In genomic region chr22:49995413-49996191, GRCh38 we compare ENCODE assay signal across 1 cellular context.
TF ChIP-seq lines count a peak whose summit lies in the region.

No MANE protein-coding gene starts in this region.

TF ChIP-seq in WTC11, 78 proteins besides CTCF, POLR2A, EP300 and RAD21:
- TF ChIP-seq ZNF281 (CRISPR knock-in tag; IDR thresholded peaks at IDR 0.05) (no peak), ZNF423 (CRISPR knock-in tag; IDR thresholded peaks at IDR 0.05) (no peak), SOX15 (CRISPR knock-in tag; IDR thresholded peaks at IDR 0.05) (no peak), NR3C1 (CRISPR knock-in tag; conservative IDR thresholded peaks at IDR 0.05; ENCODE audit: low read depth) (no peak), ZNF396 (CRISPR knock-in tag; IDR thresholded peaks at IDR 0.05; ENCODE audit: borderline replicate concordance) (no peak), MAX (CRISPR knock-in tag; IDR thresholded peaks at IDR 0.05) (no peak), ZNF512 (CRISPR knock-in tag; IDR thresholded peaks at IDR 0.05; ENCODE audit: borderline replicate concordance) (no peak), FOXJ3 (CRISPR knock-in tag; IDR thresholded peaks at IDR 0.05; ENCODE audit: borderline replicate concordance) (no peak), FOXP1 (CRISPR knock-in tag; IDR thresholded peaks at IDR 0.05; ENCODE audit: borderline replicate concordance) (no peak), ATF1 (CRISPR knock-in tag; IDR thresholded peaks at IDR 0.05) (no peak), USF2 (CRISPR knock-in tag; IDR thresholded peaks at IDR 0.05) (no peak), MLX (CRISPR knock-in tag; IDR thresholded peaks at IDR 0.05) (no peak), ERG (CRISPR knock-in tag; IDR thresholded peaks at IDR 0.05) (no peak), STAT6 (CRISPR knock-in tag; conservative IDR thresholded peaks at IDR 0.05; ENCODE audit: low read depth) (no peak), E2F4 (CRISPR knock-in tag; IDR thresholded peaks at IDR 0.05; ENCODE audit: borderline replicate concordance, low read depth) (no peak), HMGA2 (CRISPR knock-in tag; IDR thresholded peaks at IDR 0.05) (no peak), ATF2 (CRISPR knock-in tag; IDR thresholded peaks at IDR 0.05; ENCODE audit: borderline replicate concordance, low read depth) (no peak), ZNF138 (CRISPR knock-in tag; conservative IDR thresholded peaks at IDR 0.05) (no peak)
